In the genomic region with DNA sequence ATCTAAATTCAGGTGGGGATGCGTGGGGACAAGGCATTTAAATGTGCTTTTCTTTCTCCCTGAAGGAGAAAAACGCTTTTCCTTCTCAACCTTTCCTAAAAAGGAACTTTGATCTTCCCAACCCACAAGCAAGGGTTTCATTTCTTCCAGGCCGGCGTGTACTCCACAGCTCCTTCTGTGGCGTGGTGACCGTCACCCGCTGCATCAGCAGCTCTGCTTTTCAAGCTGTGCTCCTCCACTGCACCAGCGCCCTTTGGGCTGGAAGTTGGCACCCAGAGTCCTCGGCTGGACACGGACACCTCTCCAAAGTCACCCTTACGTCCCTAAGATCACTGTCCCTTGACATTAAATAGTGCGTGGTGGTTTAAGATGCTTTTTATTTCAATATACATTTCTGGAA, we compare ENCODE assay signal across 10 cellular contexts. TPM values are rescaled to one million over a fixed set of nuclear protein-coding genes. Genes with fewer than 3 reads are reported as not detected.
DNase-seq lines count a peak whose midpoint lies in the region; ATAC-seq and TF ChIP-seq lines count a peak whose summit lies in the region.
"Had no signal": no experiment of that assay in that cellular context is flagged by ENCODE, and none has a peak within 500 bp of the region (broad histone marks: within the 10 kb centered on the region; RNA-seq: fewer than 3 reads in every experiment).

No MANE protein-coding gene starts in this region.

- H4K20me1 ChIP-seq in PC-9 (ENCODE audit: insufficient read depth) = peaks cover 11% of the 10 kb centered on the region

- no peaks in the 10 kb centered on the region for H3K9me2 ChIP-seq in PC-9 (ENCODE audit: insufficient read depth)

- H3K4me3 ChIP-seq in PC-9 (peak overlapping the region; percentile 1; the same call in 1 of the 2 replicates), lung (no peak overlapping the region), thyroid gland (replicated peaks in 1 of 3) (no peak overlapping the region)
- H3K4me3 ChIP-seq: testis had no signal

- intact Hi-C loops in PC-9 (cut with micrococcal nuclease; ENCODE audit: unreplicated experiment) = loop anchor here (5.0 kb wide), 1 partner anchor 273 kb away; no protein-coding TSS in a partner anchor
- intact Hi-C loops in thyroid gland (cut with DNase I) = no loop called here

- H2AFZ ChIP-seq in PC-9 = no peak overlapping the region

- TF ChIP-seq CTCF in PC-9 (conservative IDR thresholded peaks at IDR 0.05) (no peak), lung (IDR thresholded peaks at IDR 0.05; ENCODE audit: control extremely low read depth, extremely low read depth) (no peak), thyroid gland (IDR thresholded peaks at IDR 0.05) (no peak)

- peaks cover 17% of the 10 kb centered on the region for H3K79me2 ChIP-seq in PC-9 (ENCODE audit: low read depth)

- CTCF ChIA-PET in PC-9 (lab: Charles Lee) = interaction anchor here (0.6 kb wide), 1 partner anchor 447 kb away, joined by 8 read pairs; no protein-coding TSS in a partner anchor

- H3K27ac ChIP-seq in PC-9 = peak overlapping the region; percentile 52
- H3K27ac ChIP-seq in lung (ENCODE audit: low read depth in 1 of 2, low read length in 1 of 2) = peak overlapping the region; percentile 73 to 81
- H3K27ac ChIP-seq in thyroid gland = peak overlapping the region; percentile 23 to 74 (median 45)
- H3K27ac ChIP-seq: HL-60, testis had no signal

- H3K4me1 ChIP-seq in PC-9 (replicated peaks; ENCODE audit: insufficient read depth) = peaks cover 25% of the 10 kb centered on the region
- H3K4me1 ChIP-seq in lung (ENCODE audit: control insufficient read depth in 2 of 2, insufficient read depth in 2 of 2, low read length in 2 of 2) = peaks cover 5 to 11% of the 10 kb centered on the region in 2 donors
- H3K4me1 ChIP-seq in thyroid gland = peaks cover 29 to 35% of the 10 kb centered on the region in 2 donors

- H3K36me3 ChIP-seq in PC-9 (ENCODE audit: low read depth) = no peaks in the 10 kb centered on the region; the same call in 1 of the 2 replicates
- H3K36me3 ChIP-seq in lung (ENCODE audit: control insufficient read depth in 2 of 2, insufficient read depth in 2 of 2, low read length in 2 of 2) = no peaks in the 10 kb centered on the region
- no peaks in the 10 kb centered on the region for H3K36me3 ChIP-seq in thyroid gland

- no peak for TF ChIP-seq POLR2A in thyroid gland (IDR thresholded peaks at IDR 0.05)

- peak overlapping the region; percentile 60 for H3K4me2 ChIP-seq in PC-9

- TSS peak; percentile 19 for BruUV-seq in PC-9 (replicated peaks; lab: Mats Ljungman, UMichigan)

- POLR2A ChIA-PET in PC-9 (lab: Charles Lee; ENCODE audit: unreplicated experiment) = interaction anchor here (0.7 to 0.8 kb wide), 2 partner anchors 372 to 415 kb away, joined by 4 to 8 read pairs; no protein-coding TSS in a partner anchor

- ATAC-seq in lung (ENCODE audit: insufficient read depth, low FRiP score) (no peak), HG03097 (IDR thresholded peaks at IDR 0.05; ENCODE audit: low FRiP score, unreplicated experiment) (no peak), GM18861 (IDR thresholded peaks at IDR 0.05; ENCODE audit: unreplicated experiment) (no peak)

- H3K9me3 ChIP-seq in PC-9 (ENCODE audit: insufficient read depth, low read depth) (no peaks in the 10 kb centered on the region), lung (ENCODE audit: control insufficient read depth in 2 of 2, insufficient read depth in 1 of 2, low read length in 1 of 2) (no peaks in the 10 kb centered on the region), thyroid gland (no peaks in the 10 kb centered on the region)
- H3K9me3 ChIP-seq: testis had no signal

- H3K27me3 ChIP-seq in PC-9 (ENCODE audit: insufficient read depth, low read depth) (no peaks in the 10 kb centered on the region), lung (ENCODE audit: control insufficient read depth, insufficient read depth) (no peaks in the 10 kb centered on the region), thyroid gland (no peaks in the 10 kb centered on the region)
- H3K27me3 ChIP-seq: testis had no signal

- DNase-seq in PC-9 (no peak), dermis blood vessel endothelial cell (peak; percentile 20), lung (ENCODE audit: low spot score) (no peak), thyroid gland (peak; percentile 58 to 71)
- DNase-seq in activated CD4-positive, alpha-beta T cell treated with anti-CD3 and anti-CD28 coated beads, Interleukin-2, amount 50 U/mL, for 48 hours = no peak
- DNase-seq: effector CD8-positive, alpha-beta T cell; testis had no signal

- 67 to 85% methylated on average over 12 of the region's 12 CpGs for WGBS in lung, 2 donors
- 63% methylated on average over 12 of the region's 12 CpGs for WGBS in thyroid gland, 2 donors

- H3F3A ChIP-seq in PC-9 (ENCODE audit: insufficient read depth, low read depth) = peaks cover 20% of the 10 kb centered on the region; the same call in 1 of the 2 replicates

RNA-seq across cellular contexts. Expression of a gene that starts 54.3 kb away (rescaled TPM):
- 28.3 and 34.7 TPM in 2 replicates for total RNA-seq in PC-9 (2021)
- 9.9 and 21.7 TPM in 2 replicates for total RNA-seq in dermis blood vessel endothelial cell
- total RNA-seq in lung = 10 to 100 TPM; 18.2 to 23.4 TPM
- 10 to 100 TPM; 18.1 to 29.2 TPM for polyA plus RNA-seq in lung
- total RNA-seq in thyroid gland = 10 to 100 TPM; 14.0 to 28.4 (median 20.7) TPM

RNA-seq across cellular contexts. Expression of a gene that starts 56.8 kb away (rescaled TPM):
- 35.2 and 36.8 TPM in 2 replicates for total RNA-seq in PC-9 (2021)
- 56.2 and 74.5 TPM in 2 replicates for total RNA-seq in dermis blood vessel endothelial cell
- total RNA-seq in lung = 10 to 100 TPM; 32.2 to 37.4 TPM
- polyA plus RNA-seq in lung = 10 to 100 TPM; 13.8 to 21.9 TPM
- 10 to 100 TPM; 24.2 to 30.3 (median 27.5) TPM for total RNA-seq in thyroid gland

Comparison
In these comparisons a context has a peak if more than half of its experiments do, and no peak if none do; other contexts are left out.
1. DNase-seq: peak in dermis blood vessel endothelial cell (single experiment) and thyroid gland (2 of 2); none in PC-9 (0 of 2), lung (single experiment) and activated CD4-positive, alpha-beta T cell treated with anti-CD3 and anti-CD28 coated beads, Interleukin-2, amount 50 U/mL, for 48 hours (0 of 2).
2. Peak in every context shown above with its lines, with median percentiles within 50 percentile points of each other: H3K27ac ChIP-seq.